Comparison of ENCODE assay signal across 9 cellular contexts in the genomic region with DNA sequence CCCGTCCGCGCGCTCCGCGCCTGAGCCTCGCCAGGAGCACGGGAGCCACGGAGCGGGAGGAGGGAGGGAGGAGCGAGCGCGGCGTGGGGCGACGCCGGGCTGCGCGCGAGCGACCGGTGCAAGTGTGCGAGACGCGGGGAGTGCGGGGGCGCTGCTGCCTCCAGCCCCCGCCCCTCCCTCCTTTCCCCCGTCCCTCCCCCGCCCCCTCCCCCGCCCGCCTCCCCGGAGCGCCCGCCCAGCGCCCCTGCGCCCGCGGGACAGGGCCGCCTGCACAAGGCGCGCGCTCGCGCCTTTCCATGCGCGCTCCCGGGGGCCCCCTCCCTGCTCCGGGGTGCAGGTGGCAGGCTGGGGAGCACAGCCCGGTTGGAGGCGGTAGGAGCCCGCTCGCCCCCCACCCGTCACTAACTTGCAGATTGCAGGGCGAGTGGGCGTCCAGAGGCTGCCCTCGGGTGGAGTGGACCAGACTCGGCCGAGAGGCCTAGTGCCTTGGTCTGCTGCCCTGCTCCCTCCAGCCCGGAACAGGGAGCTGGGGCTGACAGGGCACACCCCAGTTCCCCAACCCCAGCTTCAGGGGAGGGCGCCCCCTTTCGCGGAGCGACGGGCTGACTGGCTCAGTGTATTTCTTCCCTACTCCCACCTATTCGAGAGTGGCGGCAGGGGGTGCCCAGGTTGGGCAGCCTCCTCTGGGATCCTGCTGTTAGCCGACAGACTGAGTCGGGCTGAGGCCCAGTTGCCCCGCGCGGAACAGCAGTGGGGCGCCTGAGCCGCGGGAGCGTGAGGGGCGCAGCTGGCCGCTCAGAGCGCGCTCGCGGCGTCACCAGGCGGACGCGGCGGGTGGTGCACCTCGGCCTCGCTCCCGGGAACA. TPM values are rescaled to one million over a fixed set of nuclear protein-coding genes. Genes with fewer than 3 reads are reported as not detected.
DNase-seq lines count a peak whose midpoint lies in the region; ATAC-seq and TF ChIP-seq lines count a peak whose summit lies in the region.
"Had no signal": no experiment of that assay in that cellular context is flagged by ENCODE, and none has a peak within 500 bp of the region (broad histone marks: within the 10 kb centered on the region; RNA-seq: fewer than 3 reads in every experiment).

WNT7A (minus strand) TSS at position 126 of the 865 bp plus-strand sequence. CDS start 255 bp downstream, outside the sequence.

- H3K36me3 ChIP-seq in right atrium auricular region (no peaks in the 10 kb centered on the region), neural cell (ENCODE audit: insufficient read depth, low read length) (no peaks in the 10 kb centered on the region), vagina (no peaks in the 10 kb centered on the region)

- peak within 1 kb of the TSS; percentile 92 for H3K9ac ChIP-seq in neural cell (ENCODE audit: low read length)

- H3K27ac Mint-ChIP-seq in activated CD8-positive, alpha-beta memory T cell treated with anti-CD3 and anti-CD28 coated beads, Interleukin-2, amount 10 ng/mL, durations not matched to agents 7 days and 5 days: no peak within 1 kb of the TSS

- peaks cover 0 to 24% of the 10 kb centered on the region in 2 donors for H3K27me3 ChIP-seq in right atrium auricular region
- peaks cover 6% of the 10 kb centered on the region for H3K27me3 ChIP-seq in neural cell (ENCODE audit: insufficient read depth, low read depth, low read length)
- H3K27me3 ChIP-seq in vagina: peaks cover 3% of the 10 kb centered on the region

- H4K20me1 ChIP-seq in neural cell (ENCODE audit: insufficient read depth): no peaks in the 10 kb centered on the region

- DNase-seq in cardiac septum (ENCODE audit: low spot score): peak; percentile 70
- DNase-seq in right atrium auricular region (ENCODE audit: low spot score): no peak
- peak; percentile 56 for DNase-seq in activated CD8-positive, alpha-beta memory T cell treated with anti-CD3 and anti-CD28 coated beads, Interleukin-2, amount 10 ng/mL, durations not matched to agents 7 days and 5 days
- no peak for DNase-seq in epithelial cell of prostate (ENCODE audit: low read depth, low spot score)
- DNase-seq in vagina (ENCODE audit: extremely low spot score in 2 of 2): no peak
- no peak for DNase-seq in glomerular visceral epithelial cell (ENCODE audit: extremely low spot score)

- peaks cover 74% of the 10 kb centered on the region for H3K27me3 Mint-ChIP-seq in activated CD8-positive, alpha-beta memory T cell treated with anti-CD3 and anti-CD28 coated beads, Interleukin-2, amount 10 ng/mL, durations not matched to agents 7 days and 5 days

- H3K9me3 ChIP-seq in right atrium auricular region (peaks cover 0 to 6% of the 10 kb centered on the region in 2 donors), neural cell (ENCODE audit: low read length) (no peaks in the 10 kb centered on the region), vagina (no peaks in the 10 kb centered on the region)

- H3K27ac ChIP-seq in right atrium auricular region (no peak within 1 kb of the TSS), epithelial cell of prostate (peak within 1 kb of the TSS; percentile 65), neural cell (ENCODE audit: low read length) (peak within 1 kb of the TSS; percentile 80), vagina (no peak within 1 kb of the TSS)

- H3K4me2 ChIP-seq in neural cell (ENCODE audit: low read length): peak within 1 kb of the TSS; percentile 77

- no peaks in the 10 kb centered on the region for H3K36me3 Mint-ChIP-seq in activated CD8-positive, alpha-beta memory T cell treated with anti-CD3 and anti-CD28 coated beads, Interleukin-2, amount 10 ng/mL, durations not matched to agents 7 days and 5 days

- H3K9me3 Mint-ChIP-seq in activated CD8-positive, alpha-beta memory T cell treated with anti-CD3 and anti-CD28 coated beads, Interleukin-2, amount 10 ng/mL, durations not matched to agents 7 days and 5 days (ENCODE audit: low read depth): no peaks in the 10 kb centered on the region

- intact Hi-C loops in cardiac septum (cut with DNase I): loop anchor here (2.0 kb wide), 1 partner anchor 225 kb away; no protein-coding TSS in a partner anchor
- intact Hi-C loops in vagina (cut with DNase I): loop anchor here (10.0 kb wide), 1 partner anchor 195 kb away; no protein-coding TSS in a partner anchor

- peaks cover 13% of the 10 kb centered on the region for H3K79me2 ChIP-seq in neural cell (replicated peaks; ENCODE audit: insufficient read depth, low read length)

- H3K4me3 ChIP-seq in right atrium auricular region: peak within 1 kb of the TSS in 1 of 2 donors; percentile 41
- peak within 1 kb of the TSS; percentile 92 for H3K4me3 ChIP-seq in neural cell (ENCODE audit: low read length)
- peak within 1 kb of the TSS; percentile 32 to 39 for H3K4me3 ChIP-seq in vagina

- H3F3A ChIP-seq in neural cell (ENCODE audit: insufficient read depth, low read length, poor library complexity, severe bottlenecking): no peaks in the 10 kb centered on the region

- peak; percentile 60 for ATAC-seq in activated CD8-positive, alpha-beta memory T cell treated with anti-CD3 and anti-CD28 coated beads, Interleukin-2, amount 10 ng/mL, durations not matched to agents 7 days and 5 days
- ATAC-seq in HG03521 (IDR thresholded peaks at IDR 0.05; ENCODE audit: unreplicated experiment): no peak

- peak; percentile 37 for TF ChIP-seq EP300 in neural cell (conservative IDR thresholded peaks at IDR 0.05; ENCODE audit: poor library complexity, severe bottlenecking)

- peaks cover 3% of the 10 kb centered on the region for H3K4me1 Mint-ChIP-seq in activated CD8-positive, alpha-beta memory T cell treated with anti-CD3 and anti-CD28 coated beads, Interleukin-2, amount 10 ng/mL, durations not matched to agents 7 days and 5 days

- no peaks in the 10 kb centered on the region for H3K9me2 ChIP-seq in neural cell (ENCODE audit: insufficient read depth, low read length)

- TF ChIP-seq RAD21 in neural cell (conservative IDR thresholded peaks at IDR 0.05): peak; percentile 99

- CTCF ChIA-PET in activated CD8-positive, alpha-beta memory T cell treated with anti-CD3 and anti-CD28 coated beads, Interleukin-2, amount 10 ng/mL, durations not matched to agents 7 days and 5 days (lab: Charles Lee): interaction anchor here (1.4 to 14.5 kb wide), 6 partner anchors 9 to 224 kb away, joined by 3 to 205 read pairs (median 7); no protein-coding TSS in a partner anchor

- peak within 1 kb of the TSS; percentile 73 for H2AFZ ChIP-seq in neural cell (ENCODE audit: low read depth, low read length)

- TF ChIP-seq CTCF in right atrium auricular region (IDR thresholded peaks at IDR 0.05) (peak in 1 of 2 donors; percentile 61), neural cell (IDR thresholded peaks at IDR 0.05; ENCODE audit: poor library complexity, severe bottlenecking) (peak; percentile 99), vagina (IDR thresholded peaks at IDR 0.05) (peak; percentile 33 to 46 (median 43))

- no peak within 1 kb of the TSS for H3K4me3 Mint-ChIP-seq in activated CD8-positive, alpha-beta memory T cell treated with anti-CD3 and anti-CD28 coated beads, Interleukin-2, amount 10 ng/mL, durations not matched to agents 7 days and 5 days

- no peak for TF ChIP-seq POLR2A in vagina (IDR thresholded peaks at IDR 0.05)

- H3K4me1 ChIP-seq in right atrium auricular region: peaks cover 0 to 31% of the 10 kb centered on the region in 2 donors
- H3K4me1 ChIP-seq in vagina: peaks cover 30% of the 10 kb centered on the region

TF ChIP-seq in neural cell, 6 proteins besides CTCF, POLR2A, EP300 and RAD21:
- TF ChIP-seq POLR2AphosphoS5 (IDR thresholded peaks at IDR 0.05) (peak; percentile 71), EZH2 (IDR thresholded peaks at IDR 0.05; ENCODE audit: borderline replicate concordance, insufficient read depth, low read length, poor library complexity, severe bottlenecking) (no peak), SMC3 (conservative IDR thresholded peaks at IDR 0.05; ENCODE audit: poor library complexity) (peak; percentile 99), MXI1 (conservative IDR thresholded peaks at IDR 0.05; ENCODE audit: poor library complexity, severe bottlenecking) (no peak)

RNA-seq across cellular contexts. Expression of gene WNT7A, which starts in this region (rescaled TPM):
- not detected for total RNA-seq in cardiac septum
- total RNA-seq in right atrium auricular region: not detected
- total RNA-seq in activated CD8-positive, alpha-beta memory T cell treated with anti-CD3 and anti-CD28 coated beads, Interleukin-2, amount 10 ng/mL, durations not matched to agents 7 days and 5 days: not detected
- polyA plus RNA-seq in neural cell: 13.3 and 17.7 TPM in 2 replicates
- polyA minus RNA-seq in neural cell: 35.8 and 37.4 TPM in 2 replicates
- not detected for total RNA-seq in vagina
- total RNA-seq: aorta had no signal
- polyA plus RNA-seq: aorta had no signal

Comparison
In these comparisons a context has a peak if more than half of its experiments do, and no peak if none do; other contexts are left out.
1. Peak in DNase-seq in cardiac septum; RNA of the gene not detected or under 1 TPM.
2. Peak in DNase-seq and ATAC-seq in activated CD8-positive, alpha-beta memory T cell treated with anti-CD3 and anti-CD28 coated beads, Interleukin-2, amount 10 ng/mL, durations not matched to agents 7 days and 5 days; RNA of the gene not detected or under 1 TPM.
3. H3K27ac ChIP-seq: peak in epithelial cell of prostate (single experiment) and neural cell (single experiment); none in right atrium auricular region (0 of 2) and vagina (single experiment).